ENCODE assay signal across 8 cellular contexts in the genomic region with DNA sequence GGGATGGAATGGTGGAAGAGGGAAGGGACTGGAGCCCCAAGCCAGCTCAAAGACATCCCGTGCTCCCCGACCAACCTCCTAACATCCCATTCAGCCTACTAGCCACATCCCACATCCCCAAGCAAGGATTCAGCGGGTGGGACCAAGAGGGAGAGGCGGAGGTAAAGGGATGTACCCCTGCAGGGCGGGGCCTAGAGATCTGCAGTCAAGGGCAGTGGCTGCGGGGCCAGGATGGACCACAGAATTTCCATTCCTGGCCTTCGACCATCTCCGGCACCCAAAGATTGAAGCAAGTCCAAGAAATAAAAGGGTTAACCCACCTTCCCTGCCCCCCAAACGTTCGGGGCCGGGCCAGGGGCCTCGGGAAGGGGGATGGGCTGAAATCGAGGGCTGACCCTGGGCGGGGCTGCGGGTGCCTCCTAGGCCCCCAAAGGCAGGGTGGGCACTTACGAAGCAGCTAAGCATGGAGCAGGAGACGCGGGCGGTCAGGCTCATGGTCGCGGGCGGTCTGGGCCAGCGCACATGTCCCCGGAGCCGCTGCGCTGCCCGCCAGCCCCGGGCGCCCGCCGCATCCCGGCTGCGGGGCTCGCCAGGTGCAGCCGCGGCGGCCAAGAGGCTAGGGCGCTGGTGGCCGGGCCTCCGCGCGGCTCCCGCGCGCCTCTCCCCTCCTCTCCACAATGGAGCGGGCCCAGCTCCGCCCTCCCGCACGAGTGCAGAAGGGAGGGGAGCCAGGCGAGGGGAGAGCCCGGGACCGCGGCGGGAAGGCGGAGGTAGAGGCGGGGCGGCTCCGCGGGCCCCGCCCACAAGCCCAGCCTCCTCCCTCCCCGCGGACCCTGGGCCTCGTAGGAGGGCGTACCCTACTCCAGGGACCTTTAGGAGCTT. TPM values are rescaled to one million over a fixed set of nuclear protein-coding genes. Genes with fewer than 3 reads are reported as not detected.
DNase-seq lines count a peak whose midpoint lies in the region; ATAC-seq, FAIRE-seq and TF ChIP-seq lines count a peak whose summit lies in the region.

A gene (minus strand): TSS at position 726 of the 882 bp plus-strand sequence. CDS start 231 bp downstream, at position 495.

- peaks cover 33% of the 10 kb centered on the region for H3F3A ChIP-seq in MM.1S (ENCODE audit: insufficient read depth, low read length)

- H3K4me3 ChIP-seq in MM.1S (ENCODE audit: low read length): peak within 1 kb of the TSS; percentile 85
- peak within 1 kb of the TSS; percentile 31 to 75 for H3K4me3 ChIP-seq in gastroesophageal sphincter
- H3K4me3 ChIP-seq in neuron (ENCODE audit: low read length): peak within 1 kb of the TSS; percentile 73
- peak within 1 kb of the TSS; percentile 60 to 78 for H3K4me3 ChIP-seq in stomach smooth muscle (ENCODE audit: low read length in 2 of 2)

- H3K27ac ChIP-seq in MM.1S (ENCODE audit: low read length) (no peak within 1 kb of the TSS), gastroesophageal sphincter (peak within 1 kb of the TSS; percentile 32 to 99 (median 84)), stomach smooth muscle (ENCODE audit: low read length) (peak within 1 kb of the TSS; percentile 79)

- H3K4me2 ChIP-seq in MM.1S (ENCODE audit: low read depth, low read length): peak within 1 kb of the TSS; percentile 89

- peak within 1 kb of the TSS; percentile 67 for H2AFZ ChIP-seq in MM.1S (ENCODE audit: low read length)
- H2AFZ ChIP-seq in neuron (ENCODE audit: low read depth, low read length): peak within 1 kb of the TSS; percentile 71

- H3K9me3 ChIP-seq in MM.1S (replicated peaks; ENCODE audit: insufficient read depth, low read length) (no peaks in the 10 kb centered on the region), gastroesophageal sphincter (no peaks in the 10 kb centered on the region), neuron (ENCODE audit: low read length) (no peaks in the 10 kb centered on the region), stomach smooth muscle (ENCODE audit: control insufficient read depth in 2 of 2, low read length in 2 of 2) (no peaks in the 10 kb centered on the region)

- in situ Hi-C loops in SK-MEL-5 (cut with HindIII; ENCODE audit: low pct_unique_long_range_greater_than_20kb, low sequenced_read_pairs): no loop called here

- H3K4me1 ChIP-seq in MM.1S (ENCODE audit: low read length) (peaks cover 24% of the 10 kb centered on the region), gastroesophageal sphincter (peaks cover 0 to 53% (median 23%) of the 10 kb centered on the region in 3 donors), neuron (ENCODE audit: insufficient read depth, low read length) (peaks cover 27% of the 10 kb centered on the region), stomach smooth muscle (ENCODE audit: control insufficient read depth, insufficient read depth, low read length) (peaks cover 37% of the 10 kb centered on the region)

- ATAC-seq in gastroesophageal sphincter: peak; percentile 41

- TF ChIP-seq POLR2A in GM12892 (IDR thresholded peaks at IDR 0.05; ENCODE audit: low read depth, low read length) (peak; percentile 44; the same call in 1 of the 2 replicates), gastroesophageal sphincter (IDR thresholded peaks at IDR 0.05) (peak; percentile 13 to 18)

- H4K20me1 ChIP-seq in MM.1S (ENCODE audit: insufficient read depth, low read length): no peaks in the 10 kb centered on the region

- TF ChIP-seq CTCF in MM.1S (IDR thresholded peaks at IDR 0.05; ENCODE audit: low read length) (no peak), gastroesophageal sphincter (IDR thresholded peaks at IDR 0.05) (no peak)

- peak; percentile 48 for FAIRE-seq in GM12892 (lab: Jason Lieb, UNC)

- H3K79me2 ChIP-seq in MM.1S (ENCODE audit: low read length): peaks cover 43% of the 10 kb centered on the region

- WGBS in gastroesophageal sphincter (ENCODE audit: low coverage in 1 of 2), 2 donors: 0% methylated on average over 9 of the region's 64 CpGs

- no peaks in the 10 kb centered on the region for H3K9me2 ChIP-seq in MM.1S (replicated peaks; ENCODE audit: insufficient read depth, low read length)

- TF ChIP-seq EP300 in gastroesophageal sphincter (IDR thresholded peaks at IDR 0.05): no peak

- peak within 1 kb of the TSS; percentile 71 for H3K9ac ChIP-seq in MM.1S (ENCODE audit: low read length)
- H3K9ac ChIP-seq in stomach smooth muscle (ENCODE audit: low read length in 2 of 2): peak within 1 kb of the TSS; percentile 74 to 78

- H3K27me3 ChIP-seq in MM.1S (replicated peaks; ENCODE audit: insufficient read depth, low read length): no peaks in the 10 kb centered on the region
- no peaks in the 10 kb centered on the region for H3K27me3 ChIP-seq in gastroesophageal sphincter
- H3K27me3 ChIP-seq in neuron (ENCODE audit: insufficient read depth, low read length): no peaks in the 10 kb centered on the region
- H3K27me3 ChIP-seq in stomach smooth muscle (ENCODE audit: control insufficient read depth in 1 of 2, insufficient read depth in 2 of 2, low read length in 2 of 2): no peaks in the 10 kb centered on the region

- peaks cover 9% of the 10 kb centered on the region; the same call in 1 of the 2 replicates for H3K36me3 ChIP-seq in MM.1S (replicated peaks; ENCODE audit: insufficient read depth, low read length)
- peaks cover 0 to 40% of the 10 kb centered on the region in 2 donors for H3K36me3 ChIP-seq in gastroesophageal sphincter
- peaks cover 37% of the 10 kb centered on the region for H3K36me3 ChIP-seq in neuron (ENCODE audit: insufficient read depth, low read length)
- H3K36me3 ChIP-seq in stomach smooth muscle (ENCODE audit: control insufficient read depth in 2 of 2, insufficient read depth in 2 of 2, low read length in 2 of 2): peaks cover 23 to 31% of the 10 kb centered on the region in 2 donors

- DNase-seq in GM12892 (ENCODE audit: insufficient read length) (peak; percentile 86), MM.1S (peak; percentile 84), SK-MEL-5 (ENCODE audit: low read depth, low spot score) (peak; percentile 83), cortex of kidney (lab: John Stamatoyannopoulos, UW) (no peak)
- peak; percentile 79 for DNase-seq in activated naive CD4-positive, alpha-beta T cell treated with Interleukin-2 at 50 U/mL for 16 hours

RNA-seq across cellular contexts. Expression of the gene that starts here (rescaled TPM):
- 51.5 TPM for polyA plus RNA-seq in GM12892 (2012; ENCODE audit: missing spikeins)
- 62.3 and 70.7 TPM in 2 replicates for total RNA-seq in SK-MEL-5 (2014; rRNA removed; shearing (Covaris generic))
- polyA plus RNA-seq in SK-MEL-5 (2015; cell fraction: cytosol; rRNA removed): 32.8 and 52.5 TPM in 2 replicates
- polyA plus RNA-seq in SK-MEL-5 (2015; cell fraction: nucleus; rRNA removed): 101 and 102 TPM in 2 replicates
- total RNA-seq in gastroesophageal sphincter: 10 to 100 TPM; 31.6 to 36.5 (median 35.3) TPM
